Comparison of ENCODE assay signal across 20 cellular contexts in the genomic region with DNA sequence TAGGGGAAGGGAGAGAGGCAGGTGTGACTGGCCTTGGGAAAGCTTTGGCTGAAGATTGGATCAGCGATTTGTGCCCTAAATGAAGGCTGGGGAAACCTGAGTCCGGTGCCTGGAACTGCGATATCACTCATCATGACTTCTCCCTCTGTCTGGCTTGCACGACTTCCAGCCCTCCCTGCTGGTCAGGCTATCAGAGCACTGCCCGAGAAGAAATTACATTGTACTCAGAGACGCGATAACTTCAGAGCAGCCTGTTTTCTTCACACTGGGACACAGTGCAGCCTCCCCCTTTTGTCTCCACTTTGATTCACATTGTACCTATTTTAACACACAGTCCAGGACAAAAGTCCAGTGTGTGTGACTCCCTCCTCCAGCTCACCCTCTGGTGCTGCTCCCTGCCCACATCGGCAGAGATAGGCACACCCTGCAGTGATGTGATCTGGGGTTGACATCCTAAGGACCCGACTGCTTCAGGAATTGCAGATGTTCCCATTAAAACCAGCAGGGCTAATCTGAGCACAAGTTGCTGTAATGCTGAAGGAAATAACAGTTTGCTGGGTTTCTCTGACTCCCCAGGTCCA.
DNase-seq lines count a peak whose midpoint lies in the region; ATAC-seq, FAIRE-seq and TF ChIP-seq lines count a peak whose summit lies in the region.
"Had no signal": no experiment of that assay in that cellular context is flagged by ENCODE, and none has a peak within 500 bp of the region (broad histone marks: within the 10 kb centered on the region; RNA-seq: fewer than 3 reads in every experiment).

No MANE protein-coding gene starts in this region.

- H3K27ac Mint-ChIP-seq in neural crest cell (ENCODE audit: unreplicated experiment), result peak overlapping the region; percentile 88
- H3K27ac Mint-ChIP-seq: B cell had no signal

- FAIRE-seq in urothelium cell line (lab: Jason Lieb, UNC), result peak; percentile 87

- peaks cover 0 to 8% (median 0%) of the 10 kb centered on the region in 12 donors for H3K4me1 ChIP-seq in heart left ventricle
- peaks cover 2% of the 10 kb centered on the region for H3K4me1 ChIP-seq in right cardiac atrium (ENCODE audit: control insufficient read depth, insufficient read depth, low read length)

- H3K9me3 ChIP-seq in heart left ventricle (no peaks in the 10 kb centered on the region), right cardiac atrium (ENCODE audit: control insufficient read depth, low read length) (no peaks in the 10 kb centered on the region)

- no peak for TF ChIP-seq CTCF in heart left ventricle (IDR thresholded peaks at IDR 0.05)
- no peak for TF ChIP-seq CTCF in neural crest cell (conservative IDR thresholded peaks at IDR 0.05)

- TF ChIP-seq POLR2A in heart left ventricle (IDR thresholded peaks at IDR 0.05), result no peak

- intact Hi-C loops in heart left ventricle (cut with DNase I), result no loop called here
- intact Hi-C loops in Right ventricle myocardium superior (cut with DNase I), result no loop called here
- intact Hi-C loops in right cardiac atrium (cut with DNase I), result no loop called here

- no peak overlapping the region for H3K4me3 Mint-ChIP-seq in neural crest cell
- H3K4me3 Mint-ChIP-seq: B cell; CD4-positive, CD25-positive, alpha-beta regulatory T cell had no signal

- ATAC-seq in heart left ventricle, result peak; percentile 38 to 57 (median 46)
- ATAC-seq in Right ventricle myocardium superior (ENCODE audit: poor library complexity), result no peak
- peak; percentile 21 to 33 for ATAC-seq in right cardiac atrium
- ATAC-seq in HG03139 (IDR thresholded peaks at IDR 0.05; ENCODE audit: unreplicated experiment), result no peak
- ATAC-seq in HG03354 (IDR thresholded peaks at IDR 0.05; ENCODE audit: poor library complexity, severe bottlenecking, unreplicated experiment), result no peak
- ATAC-seq: PC-3 had no signal

- H3K36me3 ChIP-seq in heart left ventricle, result no peaks in the 10 kb centered on the region

- H3K27me3 Mint-ChIP-seq in neural crest cell (ENCODE audit: low read depth), result no peaks in the 10 kb centered on the region

- no peaks in the 10 kb centered on the region for H3K36me3 Mint-ChIP-seq in neural crest cell (ENCODE audit: low read depth)
- H3K36me3 Mint-ChIP-seq: CD4-positive, CD25-positive, alpha-beta regulatory T cell had no signal

- WGBS in heart left ventricle, 4 donors, result 18 to 23% (median 21%) methylated on average over 9 of the region's 9 CpGs
- 20% methylated on average over 9 of the region's 9 CpGs for WGBS in right cardiac atrium

- H3K27ac ChIP-seq in heart left ventricle (no peak overlapping the region), right cardiac atrium (ENCODE audit: low read length) (no peak overlapping the region)

- peaks cover 22% of the 10 kb centered on the region for H3K4me1 Mint-ChIP-seq in neural crest cell
- H3K4me1 Mint-ChIP-seq: B cell; CD4-positive, CD25-positive, alpha-beta regulatory T cell had no signal

- H3K27me3 ChIP-seq in heart left ventricle, result no peaks in the 10 kb centered on the region
- no peaks in the 10 kb centered on the region for H3K27me3 ChIP-seq in right cardiac atrium (ENCODE audit: control insufficient read depth, insufficient read depth)

- no peaks in the 10 kb centered on the region for H3K9me3 Mint-ChIP-seq in neural crest cell

- peak overlapping the region in 1 of 12 donors; percentile 1 for H3K4me3 ChIP-seq in heart left ventricle
- H3K4me3 ChIP-seq in right cardiac atrium (ENCODE audit: low read length), result no peak overlapping the region

- DNase-seq in heart left ventricle (peak in 1 of 5 donors; percentile 24), Right ventricle myocardium superior (no peak), right cardiac atrium (no peak), neural crest cell (ENCODE audit: low read depth, low spot score) (no peak), urothelium cell line (ENCODE audit: low spot score) (no peak), NCI-H226 (no peak)
- DNase-seq: CD4-positive, CD25-positive, alpha-beta regulatory T cell; COR-L47; DMS153; GF-D8; KG1; MV-4-11; NCI-H1417; NCI-H187 treated with DMSO at 0.1 percent for 48 hours; NCI-H526; PC-3; RPMI8226 had no signal

Comparison
In these comparisons a context has a peak if more than half of its experiments do, and no peak if none do; other contexts are left out.
1. ATAC-seq: peak in heart left ventricle (4 of 4) and right cardiac atrium (2 of 2); none in Right ventricle myocardium superior (single experiment), HG03139 (single experiment) and HG03354 (single experiment).